ENCODE assay signal across 26 cellular contexts in the genomic region with DNA sequence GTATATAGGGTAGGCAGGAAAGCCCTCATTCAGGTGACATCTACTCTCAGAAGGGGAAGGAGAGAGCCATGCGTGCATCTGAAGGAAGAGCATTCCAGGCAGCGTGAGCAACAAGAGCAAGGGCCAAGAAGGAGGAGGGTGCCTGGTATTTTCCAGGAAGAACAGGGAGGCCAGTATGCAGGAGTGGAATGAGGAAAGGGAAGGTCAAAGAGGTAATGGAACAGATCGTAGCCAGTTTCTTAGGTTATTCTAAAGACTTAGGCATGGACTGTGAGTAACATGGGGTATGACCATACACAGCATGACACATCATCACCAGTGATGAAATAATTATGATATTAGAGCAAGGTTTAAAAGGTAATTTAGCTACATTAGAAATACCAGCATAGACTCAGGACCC. TPM values are rescaled to one million over a fixed set of nuclear protein-coding genes. Genes with fewer than 3 reads are reported as not detected.
DNase-seq lines count a peak whose midpoint lies in the region; ATAC-seq and TF ChIP-seq lines count a peak whose summit lies in the region.
"Had no signal": no experiment of that assay in that cellular context is flagged by ENCODE, and none has a peak within 500 bp of the region (broad histone marks: within the 10 kb centered on the region; RNA-seq: fewer than 3 reads in every experiment).

No MANE protein-coding gene starts in this region.

- H3K36me3 Mint-ChIP-seq in natural killer cell, result no peaks in the 10 kb centered on the region
- H3K36me3 Mint-ChIP-seq: neural progenitor cell had no signal

- H4K20me1 ChIP-seq in GM23248 (ENCODE audit: insufficient read depth) (no peaks in the 10 kb centered on the region), PC-9 (ENCODE audit: insufficient read depth) (no peaks in the 10 kb centered on the region)

- H3K4me1 ChIP-seq in GM23248 (ENCODE audit: insufficient read depth) (no peaks in the 10 kb centered on the region), PC-9 (replicated peaks; ENCODE audit: insufficient read depth) (no peaks in the 10 kb centered on the region)
- H3K4me1 ChIP-seq: adrenal gland, tibial artery had no signal

- H3K4me1 Mint-ChIP-seq in natural killer cell, result no peaks in the 10 kb centered on the region

- H3K9me3 Mint-ChIP-seq in natural killer cell, result no peaks in the 10 kb centered on the region
- H3K9me3 Mint-ChIP-seq: activated T-cell treated with anti-CD3 and anti-CD28 coated beads, Interleukin-2, amount 50 U/mL, for 24 hours; CD8-positive, alpha-beta T cell; neural progenitor cell had no signal

- H3K27me3 Mint-ChIP-seq in natural killer cell (ENCODE audit: low read depth in 2 of 2), result no peaks in the 10 kb centered on the region
- H3K27me3 Mint-ChIP-seq: activated T-cell treated with anti-CD3 and anti-CD28 coated beads, Interleukin-2, amount 50 U/mL, for 24 hours had no signal

- BruUV-seq in PC-9 (replicated peaks; lab: Mats Ljungman, UMichigan), result no TSS peak

- H3K9ac ChIP-seq in GM23248, result no peak overlapping the region
- H3K9ac ChIP-seq: neural progenitor cell had no signal

- H3K4me3 Mint-ChIP-seq in natural killer cell, result no peak overlapping the region
- H3K4me3 Mint-ChIP-seq: activated T-cell treated with anti-CD3 and anti-CD28 coated beads, Interleukin-2, amount 50 U/mL, for 24 hours; CD8-positive, alpha-beta T cell; neural progenitor cell had no signal

- H3K27ac ChIP-seq in GM23248 (0 out of 2 replicates have a peak overlapping the region, but pooled peaks have one; percentile 4), PC-9 (no peak overlapping the region)
- H3K27ac ChIP-seq: adrenal gland, dorsolateral prefrontal cortex, left ventricle myocardium inferior, neural progenitor cell, tibial artery had no signal

- TF ChIP-seq CTCF in PC-9 (conservative IDR thresholded peaks at IDR 0.05), result no peak
- no peak for TF ChIP-seq CTCF in omental fat pad (IDR thresholded peaks at IDR 0.05)
- no peak for TF ChIP-seq CTCF in natural killer cell (IDR thresholded peaks at IDR 0.05)

- H3K9me2 ChIP-seq in GM23248 (ENCODE audit: insufficient read depth) (no peaks in the 10 kb centered on the region), PC-9 (ENCODE audit: insufficient read depth) (no peaks in the 10 kb centered on the region)

- POLR2A ChIA-PET in PC-9 (lab: Charles Lee; ENCODE audit: unreplicated experiment), result no interaction called here

- WGBS in GM23248 (ENCODE audit: low coverage in 1 of 2, low lambda C conversion rate in 2 of 2, missing lambda C conversion rate in 2 of 2), 2 experiments, result 66 to 75% methylated on average over 3 of the region's 3 CpGs

- H2AFZ ChIP-seq in GM23248 (no peak overlapping the region), PC-9 (no peak overlapping the region)
- H2AFZ ChIP-seq: neural progenitor cell had no signal

- H3K9me3 ChIP-seq in GM23248 (ENCODE audit: low read depth), result no peaks in the 10 kb centered on the region
- H3K9me3 ChIP-seq in PC-9 (ENCODE audit: insufficient read depth, low read depth), result no peaks in the 10 kb centered on the region
- H3K9me3 ChIP-seq: adrenal gland, left ventricle myocardium inferior, tibial artery had no signal

- H3K79me2 ChIP-seq in GM23248 (ENCODE audit: insufficient read depth) (no peaks in the 10 kb centered on the region), PC-9 (ENCODE audit: low read depth) (no peaks in the 10 kb centered on the region)

- in situ Hi-C loops in GM23248 (cut with MboI), result no loop called here

- peak; percentile 60 for DNase-seq in GM23248
- peak; percentile 15 to 50 for DNase-seq in PC-9
- no peak for DNase-seq in omental fat pad (ENCODE audit: low spot score)
- no peak for DNase-seq in natural killer cell
- no peak for DNase-seq in islet precursor cell
- DNase-seq in effector CD4-positive, alpha-beta T cell, result no peak
- DNase-seq in NCI-H2227 treated with DMSO at 0.1 percent for 48 hours (lab: John Stamatoyannopoulos, UW), result no peak
- DNase-seq: activated CD4-positive, alpha-beta T cell treated with anti-CD3 and anti-CD28 coated beads for 1 hour; activated CD8-positive, alpha-beta memory T cell treated with anti-CD3 and anti-CD28 coated beads for 24 hours; activated naive CD4-positive, alpha-beta T cell; activated T-cell treated with anti-CD3 and anti-CD28 coated beads, Interleukin-2, amount 50 U/mL, for 24 hours; adrenal gland; dorsolateral prefrontal cortex; glutamatergic neuron; left ventricle myocardium inferior; NCI-H187 treated with DMSO at 0.1 percent for 48 hours; NCI-H345; NCI-H82; SIG-M5; stimulated activated CD4-positive, alpha-beta T cell treated with anti-CD3 and anti-CD28 coated beads, Interleukin-4, amount 100 ng/mL, for 4 hours; stimulated activated naive CD8-positive, alpha-beta T cell treated with anti-CD3 and anti-CD28 coated beads, Interleukin-15, Interleukin-2, amounts not matched to agents 100 U/mL and 50 U/mL, for 24 hours; tibial artery had no signal

- CTCF ChIA-PET in PC-9 (lab: Charles Lee), result no interaction called here

- H3K4me3 ChIP-seq in GM23248, result no peak overlapping the region
- H3K4me3 ChIP-seq in PC-9, result no peak overlapping the region
- H3K4me3 ChIP-seq: adrenal gland, dorsolateral prefrontal cortex, GM12878, left ventricle myocardium inferior, neural progenitor cell, tibial artery had no signal

- ATAC-seq in esophagus mucosa, result peak; percentile 94
- peak; percentile 93 for ATAC-seq in omental fat pad (ENCODE audit: low FRiP score)
- no peak for ATAC-seq in natural killer cell
- ATAC-seq: CD8-positive, alpha-beta T cell; GM12878; stimulated activated naive CD8-positive, alpha-beta T cell treated with anti-CD3 and anti-CD28 coated beads, Interleukin-15, Interleukin-2, amounts not matched to agents 100 U/mL and 50 U/mL, for 24 hours had no signal

- no peaks in the 10 kb centered on the region for H3K36me3 ChIP-seq in GM23248 (ENCODE audit: low read depth)
- H3K36me3 ChIP-seq in PC-9 (ENCODE audit: low read depth), result no peaks in the 10 kb centered on the region
- H3K36me3 ChIP-seq: adrenal gland, left ventricle myocardium inferior, neural progenitor cell, tibial artery had no signal

- H3K4me2 ChIP-seq in GM23248 (ENCODE audit: unreplicated experiment) (no peak overlapping the region), PC-9 (no peak overlapping the region)
- H3K4me2 ChIP-seq: neural progenitor cell had no signal

- H3K27ac Mint-ChIP-seq in natural killer cell, result no peak overlapping the region
- H3K27ac Mint-ChIP-seq: activated T-cell treated with anti-CD3 and anti-CD28 coated beads, Interleukin-2, amount 50 U/mL, for 24 hours; CD8-positive, alpha-beta T cell; neural progenitor cell had no signal

- H3F3A ChIP-seq in GM23248 (ENCODE audit: insufficient read depth) (no peaks in the 10 kb centered on the region), PC-9 (ENCODE audit: insufficient read depth, low read depth) (no peaks in the 10 kb centered on the region)

- intact Hi-C loops in PC-9 (cut with micrococcal nuclease; ENCODE audit: unreplicated experiment) (loop anchor here (1.0 kb wide), 1 partner anchor 16 kb away; no protein-coding TSS in a partner anchor), natural killer cell (cut with micrococcal nuclease) (no loop called here)

- no peaks in the 10 kb centered on the region for H3K27me3 ChIP-seq in GM23248 (replicated peaks; ENCODE audit: insufficient read depth)
- H3K27me3 ChIP-seq in PC-9 (ENCODE audit: insufficient read depth, low read depth), result no peaks in the 10 kb centered on the region
- H3K27me3 ChIP-seq: adrenal gland, dorsolateral prefrontal cortex, neural progenitor cell, tibial artery had no signal

RNA-seq across cellular contexts. Expression of gene ALDH8A1, which starts 24.1 kb away (rescaled TPM):
- total RNA-seq in GM23248 (2014; rRNA removed; shearing (Covaris generic)), result not detected in 2 replicates
- not detected in 2 replicates for polyA plus RNA-seq in GM23248 (2016; fragmentation: Nextera tagmentation; extraction: Ambion mirVana)
- total RNA-seq in PC-9 (2021), result 0.83 and 1.1 TPM in 2 replicates
- 0.16 TPM for total RNA-seq in esophagus mucosa
- 1 to 10 TPM; 1.5 to 7.0 (median 3.0) TPM for total RNA-seq in omental fat pad
- total RNA-seq in natural killer cell, result 1 to 10 TPM in 2 of 3 donors, under 1 TPM in 1; 0.75 to 3.0 (median 1.8) TPM

Comparison
In these comparisons a context has a peak if more than half of its experiments do, and no peak if none do; other contexts are left out.
1. DNase-seq: peak in GM23248 (single experiment) and PC-9 (2 of 2); none in omental fat pad (single experiment), natural killer cell (single experiment), islet precursor cell (single experiment), effector CD4-positive, alpha-beta T cell (single experiment) and NCI-H2227 treated with DMSO at 0.1 percent for 48 hours (single experiment).
2. ATAC-seq: peak in esophagus mucosa (single experiment) and omental fat pad (single experiment); none in natural killer cell (0 of 3).